In the genomic region with DNA sequence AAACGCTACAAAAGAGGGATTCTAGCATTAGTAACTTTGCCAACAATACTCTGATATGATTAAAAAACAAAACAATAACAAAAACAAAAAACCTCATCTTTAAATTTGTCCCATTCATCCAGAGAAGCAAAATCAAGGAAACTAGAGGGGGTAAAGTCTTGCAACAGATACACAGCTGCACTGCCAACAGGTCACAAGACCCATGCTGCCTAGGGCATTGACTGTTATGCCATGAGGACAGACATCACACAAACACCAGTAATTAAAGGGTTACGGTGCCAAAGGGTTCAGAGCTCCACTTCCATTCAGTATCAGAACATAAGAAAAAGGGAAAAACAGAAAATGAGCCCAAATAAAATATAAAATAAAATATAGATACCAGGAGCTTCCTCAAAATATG, we compare ENCODE assay signal across 10 cellular contexts. TPM values are rescaled to one million over a fixed set of nuclear protein-coding genes. Genes with fewer than 3 reads are reported as not detected.
DNase-seq lines count a peak whose midpoint lies in the region; ATAC-seq and TF ChIP-seq lines count a peak whose summit lies in the region.
"Had no signal": no experiment of that assay in that cellular context is flagged by ENCODE, and none has a peak within 500 bp of the region (broad histone marks: within the 10 kb centered on the region; RNA-seq: fewer than 3 reads in every experiment).

No MANE protein-coding gene starts in this region.

- H3K9me3 Mint-ChIP-seq in T-helper 1 cell treated with Interleukin-12 subunit alpha and Interleukin-12 subunit beta and Interleukin-4 antibody, amounts not matched to agents 30 μg/mL and 1 μg/mL, for 36 hours: no peaks in the 10 kb centered on the region

- intact Hi-C loops in esophagus squamous epithelium (cut with DNase I): no loop called here

- peak overlapping the region; percentile 94 for H3K4me2 ChIP-seq in skeletal muscle satellite cell (ENCODE audit: low read length)

- peaks cover 35% of the 10 kb centered on the region for H3K4me1 Mint-ChIP-seq in T-helper 1 cell treated with Interleukin-12 subunit alpha and Interleukin-12 subunit beta and Interleukin-4 antibody, amounts not matched to agents 30 μg/mL and 1 μg/mL, for 36 hours (ENCODE audit: low read depth)

- H3K4me3 Mint-ChIP-seq in T-helper 1 cell treated with Interleukin-12 subunit alpha and Interleukin-12 subunit beta and Interleukin-4 antibody, amounts not matched to agents 30 μg/mL and 1 μg/mL, for 36 hours: peak overlapping the region; percentile 74

- no peaks in the 10 kb centered on the region for H3K27me3 ChIP-seq in esophagus squamous epithelium
- no peaks in the 10 kb centered on the region for H3K27me3 ChIP-seq in skeletal muscle satellite cell (ENCODE audit: control insufficient read depth, insufficient read depth, low read length)
- H3K27me3 ChIP-seq: neutrophil had no signal

- H3K27ac Mint-ChIP-seq in T-helper 1 cell treated with Interleukin-12 subunit alpha and Interleukin-12 subunit beta and Interleukin-4 antibody, amounts not matched to agents 30 μg/mL and 1 μg/mL, for 36 hours: peak overlapping the region; percentile 36

- H3K4me1 ChIP-seq in esophagus squamous epithelium (peaks cover 10 to 54% (median 29%) of the 10 kb centered on the region in 3 donors), skeletal muscle satellite cell (ENCODE audit: control insufficient read depth, insufficient read depth, low read length) (peaks cover 16% of the 10 kb centered on the region)

- WGBS in esophagus squamous epithelium, 2 donors: 34 to 35% methylated on average over 2 of the region's 2 CpGs

- TF ChIP-seq CTCF in esophagus squamous epithelium (IDR thresholded peaks at IDR 0.05): no peak

- H3K27me3 Mint-ChIP-seq in T-helper 1 cell treated with Interleukin-12 subunit alpha and Interleukin-12 subunit beta and Interleukin-4 antibody, amounts not matched to agents 30 μg/mL and 1 μg/mL, for 36 hours (ENCODE audit: low read depth): no peaks in the 10 kb centered on the region

- H3K9me3 ChIP-seq in esophagus squamous epithelium (no peaks in the 10 kb centered on the region), skeletal muscle satellite cell (replicated peaks; ENCODE audit: low read length) (no peaks in the 10 kb centered on the region)
- H3K9me3 ChIP-seq: neutrophil had no signal

- peak overlapping the region in 3 of 4 donors; percentile 77 to 98 (median 94) for H3K4me3 ChIP-seq in esophagus squamous epithelium
- peak overlapping the region; percentile 98 for H3K4me3 ChIP-seq in skeletal muscle satellite cell (ENCODE audit: low read length)

- H3K36me3 ChIP-seq in esophagus squamous epithelium: no peaks in the 10 kb centered on the region
- H3K36me3 ChIP-seq in skeletal muscle satellite cell (ENCODE audit: insufficient read depth, low read length): no peaks in the 10 kb centered on the region
- H3K36me3 ChIP-seq: neutrophil had no signal

- H3K9ac ChIP-seq in skeletal muscle satellite cell (ENCODE audit: low read depth, low read length): peak overlapping the region; percentile 87

- DNase-seq in T-helper 1 cell (no peak), RPMI8226 (peak; percentile 8), esophagus squamous epithelium (lab: John Stamatoyannopoulos, UW) (no peak), germinal center (ENCODE audit: low spot score) (no peak), GM19238 (ENCODE audit: insufficient read length, low spot score) (no peak)
- DNase-seq: activated gamma-delta T cell had no signal

- H3K27ac ChIP-seq in esophagus squamous epithelium: peak overlapping the region in 2 of 4 donors; percentile 94 to 99

- ATAC-seq in GM21717 (IDR thresholded peaks at IDR 0.05; ENCODE audit: unreplicated experiment): no peak

- H3K36me3 Mint-ChIP-seq in T-helper 1 cell treated with Interleukin-12 subunit alpha and Interleukin-12 subunit beta and Interleukin-4 antibody, amounts not matched to agents 30 μg/mL and 1 μg/mL, for 36 hours (ENCODE audit: low read depth): no peaks in the 10 kb centered on the region

- TF ChIP-seq POLR2A in esophagus squamous epithelium (IDR thresholded peaks at IDR 0.05): no peak

RNA-seq across cellular contexts. Expression of a gene that starts 1.6 kb away (rescaled TPM):
- 10 to 100 TPM; 18.1 to 33.2 (median 26.0) TPM for total RNA-seq in esophagus squamous epithelium
- 30.4 and 32.1 TPM in 2 replicates for total RNA-seq in skeletal muscle satellite cell (2012; rRNA removed)

RNA-seq across cellular contexts. Expression of a gene that starts 52.6 kb away (rescaled TPM):
- total RNA-seq in esophagus squamous epithelium: 10 to 100 TPM; 46.9 to 79.8 (median 63.2) TPM
- 58.5 and 61.3 TPM in 2 replicates for total RNA-seq in skeletal muscle satellite cell (2012; rRNA removed)
